1 cellular context compared by ENCODE assay signal in the genomic region with DNA sequence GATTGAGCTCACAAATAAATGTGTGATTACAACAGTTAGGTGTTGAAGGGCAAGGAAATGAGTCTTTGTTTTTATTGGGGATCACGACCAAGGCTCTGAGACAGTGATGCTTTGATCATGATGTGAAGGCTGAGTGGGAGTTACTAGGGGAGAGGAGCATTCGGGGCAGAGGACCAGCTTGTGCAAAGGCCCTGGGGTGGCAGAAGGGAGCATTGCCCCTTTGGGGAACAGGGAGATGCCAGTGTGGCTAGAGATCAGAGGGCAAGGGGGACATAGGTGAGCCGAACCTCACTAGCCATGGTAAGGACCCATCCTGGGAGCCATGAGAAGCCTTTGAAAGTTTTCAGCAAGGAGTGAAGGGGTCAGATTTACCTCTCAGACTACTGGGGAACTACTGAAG.
TF ChIP-seq lines count a peak whose summit lies in the region.

No MANE protein-coding gene starts in this region.

TF ChIP-seq in SK-N-SH treated with all-trans-retinoic acid at 6 μM for 48 hours, 23 proteins besides CTCF, POLR2A, EP300 and RAD21 (continued from another document):
- TF ChIP-seq TSHZ2 (CRISPR knock-in tag; IDR thresholded peaks at IDR 0.05) = no peak
- no peak for TF ChIP-seq ZNF565 (CRISPR knock-in tag; conservative IDR thresholded peaks at IDR 0.05; ENCODE audit: low read depth)
- no peak for TF ChIP-seq ZNF70 (CRISPR knock-in tag; IDR thresholded peaks at IDR 0.05)
- no peak for TF ChIP-seq OSR1 (CRISPR knock-in tag; IDR thresholded peaks at IDR 0.05)
- no peak for TF ChIP-seq SNAI2 (CRISPR knock-in tag; IDR thresholded peaks at IDR 0.05)
- no peak for TF ChIP-seq POU6F1 (CRISPR knock-in tag; IDR thresholded peaks at IDR 0.05; ENCODE audit: borderline replicate concordance, low read depth)
- no peak for TF ChIP-seq ISL1 (CRISPR knock-in tag; IDR thresholded peaks at IDR 0.05)
- no peak for TF ChIP-seq TOX (CRISPR knock-in tag; IDR thresholded peaks at IDR 0.05; ENCODE audit: borderline replicate concordance)
- no peak for TF ChIP-seq CREB5 (CRISPR knock-in tag; IDR thresholded peaks at IDR 0.05; ENCODE audit: low read depth)
- TF ChIP-seq ZFP3 (CRISPR knock-in tag; IDR thresholded peaks at IDR 0.05) = no peak
- TF ChIP-seq, protein P1, sequence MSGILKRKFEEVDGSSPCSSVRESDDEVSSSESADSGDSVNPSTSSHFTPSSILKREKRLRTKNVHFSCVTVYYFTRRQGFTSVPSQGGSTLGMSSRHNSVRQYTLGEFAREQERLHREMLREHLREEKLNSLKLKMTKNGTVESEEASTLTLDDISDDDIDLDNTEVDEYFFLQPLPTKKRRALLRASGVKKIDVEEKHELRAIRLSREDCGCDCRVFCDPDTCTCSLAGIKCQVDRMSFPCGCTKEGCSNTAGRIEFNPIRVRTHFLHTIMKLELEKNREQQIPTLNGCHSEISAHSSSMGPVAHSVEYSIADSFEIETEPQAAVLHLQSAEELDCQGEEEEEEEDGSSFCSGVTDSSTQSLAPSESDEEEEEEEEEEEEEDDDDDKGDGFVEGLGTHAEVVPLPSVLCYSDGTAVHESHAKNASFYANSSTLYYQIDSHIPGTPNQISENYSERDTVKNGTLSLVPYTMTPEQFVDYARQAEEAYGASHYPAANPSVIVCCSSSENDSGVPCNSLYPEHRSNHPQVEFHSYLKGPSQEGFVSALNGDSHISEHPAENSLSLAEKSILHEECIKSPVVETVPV (CRISPR knock-in tag; IDR thresholded peaks at IDR 0.05) = no peak
TF ChIP-seq in SK-N-SH treated with all-trans-retinoic acid at 6 μM for 48 hours: peak in this region for 0.
